11 cellular contexts compared by ENCODE assay signal in the genomic region with DNA sequence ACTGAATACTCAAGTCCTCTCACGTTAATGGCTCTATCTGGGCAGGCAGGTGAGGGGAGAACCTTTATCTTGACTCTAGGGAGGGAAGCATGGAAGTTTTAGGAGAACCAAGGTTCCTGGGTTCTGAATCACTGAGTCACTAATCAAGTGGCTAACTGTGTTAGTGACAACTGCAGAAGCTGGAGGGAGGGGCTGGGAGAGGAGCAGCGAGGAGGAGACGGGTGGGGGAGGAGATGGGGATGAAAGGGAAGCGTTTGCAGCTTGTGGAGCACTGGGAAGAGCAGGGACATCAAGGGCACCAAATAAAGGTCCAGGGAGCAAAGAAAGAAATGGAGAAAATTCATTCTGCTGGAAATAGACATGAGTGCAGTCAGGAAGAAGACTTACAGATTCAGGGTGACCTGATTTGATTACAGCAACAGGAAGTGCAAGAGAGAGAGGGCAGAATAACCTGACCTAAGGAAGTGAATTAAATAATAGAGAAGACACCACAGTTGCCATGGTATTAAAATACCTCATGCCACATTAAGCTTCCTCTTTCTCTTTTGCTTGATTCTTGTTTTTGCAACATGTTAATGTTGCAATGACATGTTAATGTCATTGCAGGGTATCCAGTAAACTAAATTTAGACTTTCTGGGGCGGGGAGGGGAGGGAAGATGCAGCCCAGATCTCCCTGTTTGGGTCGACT. TPM values are rescaled to one million over a fixed set of nuclear protein-coding genes. Genes with fewer than 3 reads are reported as not detected.
DNase-seq lines count a peak whose midpoint lies in the region; ATAC-seq and TF ChIP-seq lines count a peak whose summit lies in the region.
"Had no signal": no experiment of that assay in that cellular context is flagged by ENCODE, and none has a peak within 500 bp of the region (broad histone marks: within the 10 kb centered on the region; RNA-seq: fewer than 3 reads in every experiment).

No MANE protein-coding gene starts in this region.

- H3K9ac ChIP-seq in SK-N-MC (ENCODE audit: insufficient read length): peak overlapping the region; percentile 51

- peak overlapping the region in 8 of 12 donors; percentile 1 to 78 (median 34) for H3K27ac ChIP-seq in heart left ventricle
- H3K27ac ChIP-seq in right cardiac atrium (ENCODE audit: low read length): no peak overlapping the region
- H3K27ac ChIP-seq in SK-N-MC: peak overlapping the region; percentile 94
- H3K27ac ChIP-seq in upper lobe of right lung: peak overlapping the region; percentile 69

- intact Hi-C loops in heart left ventricle (cut with DNase I): loop anchor here in 1 of 10 donors (5.0 kb wide), 1 partner anchor 108 kb away; a partner anchor contains a TSS
- intact Hi-C loops in right cardiac atrium (cut with DNase I): no loop called here
- intact Hi-C loops in upper lobe of right lung (cut with DNase I): no loop called here

- TF ChIP-seq CTCF in heart left ventricle (IDR thresholded peaks at IDR 0.05) (no peak), upper lobe of right lung (IDR thresholded peaks at IDR 0.05) (no peak)

- H3K4me1 ChIP-seq in heart left ventricle: peaks cover 0 to 41% (median 14%) of the 10 kb centered on the region in 12 donors
- H3K4me1 ChIP-seq in right cardiac atrium (ENCODE audit: control insufficient read depth, insufficient read depth, low read length): peaks cover 2% of the 10 kb centered on the region
- H3K4me1 ChIP-seq in upper lobe of right lung: peaks cover 18% of the 10 kb centered on the region

- 23 to 28% (median 26%) methylated on average over 6 of the region's 6 CpGs for WGBS in heart left ventricle, 4 donors
- WGBS in right cardiac atrium: 27% methylated on average over 6 of the region's 6 CpGs

- no peaks in the 10 kb centered on the region for H3K36me3 ChIP-seq in heart left ventricle
- H3K36me3 ChIP-seq in SK-N-MC (ENCODE audit: insufficient read depth, low read length): no peaks in the 10 kb centered on the region
- H3K36me3 ChIP-seq in upper lobe of right lung: no peaks in the 10 kb centered on the region

- TF ChIP-seq POLR2A in heart left ventricle (IDR thresholded peaks at IDR 0.05): no peak

- H3K9me3 ChIP-seq in heart left ventricle (no peaks in the 10 kb centered on the region), right cardiac atrium (ENCODE audit: control insufficient read depth, low read length) (no peaks in the 10 kb centered on the region), SK-N-MC (ENCODE audit: low read depth, low read length) (no peaks in the 10 kb centered on the region), upper lobe of right lung (no peaks in the 10 kb centered on the region)
- H3K9me3 ChIP-seq: Caco-2 had no signal

- DNase-seq in heart left ventricle (peak in 3 of 5 donors; percentile 14 to 43 (median 39)), right cardiac atrium (no peak), SK-N-MC (ENCODE audit: low read depth, low spot score) (no peak), iPS-NIHi7 (ENCODE audit: extremely low spot score) (peak; percentile 64), upper lobe of right lung (no peak), DMS114 treated with DMSO at 0.1 percent for 48 hours (lab: John Stamatoyannopoulos, UW; ENCODE audit: unreplicated experiment) (no peak)
- DNase-seq: activated effector memory CD4-positive, alpha-beta T cell treated with Interleukin-2 at 50 U/mL for 16 hours; Caco-2; hippocampal formation had no signal

- no peaks in the 10 kb centered on the region for H3K27me3 ChIP-seq in heart left ventricle
- H3K27me3 ChIP-seq in right cardiac atrium (ENCODE audit: control insufficient read depth, insufficient read depth): no peaks in the 10 kb centered on the region
- no peaks in the 10 kb centered on the region for H3K27me3 ChIP-seq in upper lobe of right lung

- H3K4me3 ChIP-seq in heart left ventricle: peak overlapping the region in 1 of 12 donors; percentile 23
- no peak overlapping the region for H3K4me3 ChIP-seq in right cardiac atrium (ENCODE audit: low read length)
- H3K4me3 ChIP-seq in SK-N-MC: peak overlapping the region; percentile 94
- no peak overlapping the region for H3K4me3 ChIP-seq in upper lobe of right lung

- ATAC-seq in heart left ventricle (no peak), right cardiac atrium (no peak), upper lobe of right lung (peak; percentile 36), HG02970 (IDR thresholded peaks at IDR 0.05; ENCODE audit: low FRiP score, unreplicated experiment) (no peak), GM19035 (IDR thresholded peaks at IDR 0.05; ENCODE audit: unreplicated experiment) (no peak)

RNA-seq across cellular contexts. Expression of a gene that starts 4.5 kb away (rescaled TPM):
- total RNA-seq in heart left ventricle: 10 to 100 TPM; 47.1 to 78.6 (median 61.9) TPM
- polyA plus RNA-seq in heart left ventricle: 10 to 100 TPM; 11.2 to 34.3 TPM
- total RNA-seq in right cardiac atrium: 10 to 100 TPM; 51.6 to 61.9 (median 57.5) TPM
- 17.8 TPM for polyA plus RNA-seq in right cardiac atrium
- 44.9 TPM for total RNA-seq in upper lobe of right lung

Comparison
In these comparisons a context has a peak if more than half of its experiments do, and no peak if none do; other contexts are left out.
1. DNase-seq: peak in heart left ventricle (3 of 5) and iPS-NIHi7 (single experiment); none in right cardiac atrium (0 of 3), SK-N-MC (single experiment), upper lobe of right lung (single experiment) and DMS114 treated with DMSO at 0.1 percent for 48 hours (single experiment).